Comparison of ENCODE assay signal across 1 cellular context in the genomic region with DNA sequence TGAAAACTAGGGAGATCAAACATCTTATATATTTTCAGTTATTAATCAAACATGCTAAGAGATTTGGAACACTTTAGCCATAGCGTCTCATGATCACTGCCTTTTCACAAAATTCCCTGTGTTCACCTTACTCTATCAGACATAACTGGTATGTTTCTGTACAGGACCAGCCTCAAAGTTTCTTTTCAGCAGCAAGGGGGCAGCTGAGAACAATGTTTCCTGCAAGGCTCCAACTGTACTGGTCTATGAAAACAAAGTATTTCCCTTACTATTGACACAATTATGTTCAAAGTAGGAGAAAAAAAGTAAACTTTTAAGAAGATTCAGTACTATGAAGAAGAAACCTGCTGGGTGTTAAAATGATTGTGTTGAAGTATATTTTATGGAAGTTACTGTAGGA.
TF ChIP-seq lines count a peak whose summit lies in the region.

No MANE protein-coding gene starts in this region.

TF ChIP-seq in endothelial cell of umbilical vein, 7 proteins besides CTCF, POLR2A, EP300 and RAD21:
- no peak for TF ChIP-seq MYC (IDR thresholded peaks at IDR 0.05; ENCODE audit: low read depth, low read length)
- TF ChIP-seq FOS (IDR thresholded peaks at IDR 0.05; ENCODE audit: borderline replicate concordance, insufficient read depth, low read length) = no peak
- TF ChIP-seq JUN (IDR thresholded peaks at IDR 0.05; ENCODE audit: borderline replicate concordance, insufficient read depth, insufficient read length, low read depth) = no peak
- TF ChIP-seq, protein P1, sequence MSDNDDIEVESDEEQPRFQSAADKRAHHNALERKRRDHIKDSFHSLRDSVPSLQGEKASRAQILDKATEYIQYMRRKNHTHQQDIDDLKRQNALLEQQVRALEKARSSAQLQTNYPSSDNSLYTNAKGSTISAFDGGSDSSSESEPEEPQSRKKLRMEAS (IDR thresholded peaks at IDR 0.05; ENCODE audit: insufficient read depth, insufficient read length) = no peak
- no peak for TF ChIP-seq EZH2 (IDR thresholded peaks at IDR 0.05; ENCODE audit: borderline replicate concordance, low read depth, low read length, severe bottlenecking)
- no peak for TF ChIP-seq GATA2 (IDR thresholded peaks at IDR 0.05; ENCODE audit: insufficient read depth, insufficient read length, low read depth, low read length)
- TF ChIP-seq POLR2AphosphoS5 (IDR thresholded peaks at IDR 0.05; ENCODE audit: insufficient read depth, low read depth, low read length) = no peak
